Comparison of ENCODE assay signal across 8 cellular contexts in the genomic region with DNA sequence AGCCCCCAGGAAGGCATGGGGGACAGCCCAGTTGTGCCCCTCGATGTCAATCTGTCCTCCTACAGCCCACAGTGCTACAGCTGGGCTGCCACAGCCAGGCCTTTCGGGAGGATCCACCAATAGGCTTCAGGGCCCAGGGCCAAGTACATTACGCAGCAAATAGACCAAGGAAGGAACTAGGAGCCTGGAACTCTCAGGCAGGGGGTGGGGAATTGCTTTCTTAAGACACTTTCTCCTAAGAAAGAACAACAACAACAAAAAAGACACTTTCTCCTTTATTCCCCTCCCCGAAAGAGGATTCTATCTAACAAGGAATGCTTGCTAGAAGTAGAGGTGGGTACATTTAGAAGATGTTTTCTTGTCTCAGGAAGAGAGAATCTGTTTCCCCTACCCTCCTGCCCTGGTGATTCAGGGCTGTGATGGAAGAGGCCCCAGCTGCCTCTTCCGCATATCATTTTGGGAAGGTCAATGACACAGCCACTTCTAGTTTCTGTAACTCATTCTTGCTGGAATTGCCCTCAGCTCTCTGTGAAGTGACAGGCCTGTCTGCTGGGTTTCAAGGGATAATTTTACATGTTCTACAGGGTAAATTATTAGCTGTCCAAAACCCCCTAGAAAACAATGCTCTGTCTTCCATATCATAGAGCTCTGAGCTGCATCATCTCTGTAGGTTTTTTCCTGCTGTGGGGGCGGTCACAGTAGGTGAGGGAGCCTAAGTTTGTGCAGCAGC. TPM values are rescaled to one million over a fixed set of nuclear protein-coding genes. Genes with fewer than 3 reads are reported as not detected.
DNase-seq lines count a peak whose midpoint lies in the region; ATAC-seq and TF ChIP-seq lines count a peak whose summit lies in the region.

No MANE protein-coding gene starts in this region.

- peaks cover 16% of the 10 kb centered on the region for H3K4me1 ChIP-seq in CD4-positive, CD25-positive, alpha-beta regulatory T cell (ENCODE audit: control insufficient read depth, insufficient read depth, low read length, poor library complexity, severe bottlenecking)
- peaks cover 1% of the 10 kb centered on the region for H3K4me1 ChIP-seq in urinary bladder (ENCODE audit: insufficient read depth)

- peaks cover 9% of the 10 kb centered on the region for H3K27me3 Mint-ChIP-seq in CD4-positive, CD25-positive, alpha-beta regulatory T cell

- H3K9me3 Mint-ChIP-seq in CD4-positive, CD25-positive, alpha-beta regulatory T cell = no peaks in the 10 kb centered on the region

- H3K27ac Mint-ChIP-seq in CD4-positive, CD25-positive, alpha-beta regulatory T cell = peak overlapping the region in 2 of 3 donors; percentile 19 to 60

- H3K4me1 Mint-ChIP-seq in CD4-positive, CD25-positive, alpha-beta regulatory T cell = peaks cover 6 to 52% (median 22%) of the 10 kb centered on the region in 4 donors

- no peaks in the 10 kb centered on the region for H3K36me3 ChIP-seq in CD4-positive, CD25-positive, alpha-beta regulatory T cell (ENCODE audit: control insufficient read depth, insufficient read depth, low read length)
- H3K36me3 ChIP-seq in urinary bladder (ENCODE audit: insufficient read depth) = no peaks in the 10 kb centered on the region

- no peaks in the 10 kb centered on the region for H3K36me3 Mint-ChIP-seq in CD4-positive, CD25-positive, alpha-beta regulatory T cell

- H3K4me3 ChIP-seq in CD4-positive, CD25-positive, alpha-beta regulatory T cell (ENCODE audit: low read depth, low read length) = no peak overlapping the region
- H3K4me3 ChIP-seq in dorsolateral prefrontal cortex (peak overlapping the region in 35 of 59 donors; percentile 0 to 40 (median 16)), urinary bladder (ENCODE audit: low read depth, low read length) (no peak overlapping the region)

- 20% methylated on average over 6 of the region's 6 CpGs for WGBS in urinary bladder

- H3K9me3 ChIP-seq in CD4-positive, CD25-positive, alpha-beta regulatory T cell (ENCODE audit: control insufficient read depth in 2 of 2, low read length in 2 of 2) = no peaks in the 10 kb centered on the region

- H3K27ac ChIP-seq in CD4-positive, CD25-positive, alpha-beta regulatory T cell (ENCODE audit: insufficient read depth, low read length, poor library complexity, severe bottlenecking) = peak overlapping the region; percentile 10
- H3K27ac ChIP-seq in dorsolateral prefrontal cortex (peak overlapping the region; percentile 98 to 100 (median 100)), urinary bladder (ENCODE audit: low read depth) (peak overlapping the region; percentile 91)

- no peaks in the 10 kb centered on the region for H3K27me3 ChIP-seq in CD4-positive, CD25-positive, alpha-beta regulatory T cell (ENCODE audit: control insufficient read depth, insufficient read depth, low read length)
- H3K27me3 ChIP-seq in dorsolateral prefrontal cortex = no peaks in the 10 kb centered on the region

- peak in 1 of 56 donors; percentile 13 for TF ChIP-seq CTCF in dorsolateral prefrontal cortex (IDR thresholded peaks at IDR 0.05 in 54 of 56, conservative IDR thresholded peaks at IDR 0.05 in 2 of 56; ENCODE audit: low read depth in 1 of 56, partially characterized antibody in 56 of 56)

- no peak for DNase-seq in CD4-positive, CD25-positive, alpha-beta regulatory T cell
- peak; percentile 70 for DNase-seq in RPMI8226
- DNase-seq in dorsolateral prefrontal cortex = peak in 8 of 10 donors; percentile 51 to 87 (median 74)
- peak; percentile 85 for DNase-seq in mucosa of gallbladder (ENCODE audit: low spot score)
- no peak for DNase-seq in NCI-H2196 (lab: John Stamatoyannopoulos, UW; ENCODE audit: unreplicated experiment)

- H3K4me3 Mint-ChIP-seq in CD4-positive, CD25-positive, alpha-beta regulatory T cell = peak overlapping the region in 2 of 4 donors; percentile 26 to 50

- intact Hi-C loops in dorsolateral prefrontal cortex (cut with DNase I) = no loop called here

- ATAC-seq in CD4-positive, CD25-positive, alpha-beta regulatory T cell (ENCODE audit: low read depth in 2 of 2) = no peak
- peak; percentile 33 for ATAC-seq in GM19351 (IDR thresholded peaks at IDR 0.05; ENCODE audit: unreplicated experiment)
- ATAC-seq in HG03175 (IDR thresholded peaks at IDR 0.05; ENCODE audit: unreplicated experiment) = no peak

RNA-seq across cellular contexts. Expression of a gene that starts 6.0 kb away (rescaled TPM):
- 36,047 TPM for total RNA-seq in CD4-positive, CD25-positive, alpha-beta regulatory T cell
- 1,000 to 10,000 TPM; 2,329 to 3,603 (median 2,794) TPM for polyA plus RNA-seq in CD4-positive, CD25-positive, alpha-beta regulatory T cell
- total RNA-seq in dorsolateral prefrontal cortex (over 10,000 TPM in 119 of 120 experiments, 1,000 to 10,000 TPM in 1; 7,808 to 28,438 (median 16,246) TPM), mucosa of gallbladder (9,267 TPM), urinary bladder (27,753 TPM)
- 141 TPM for polyA plus RNA-seq in urinary bladder

RNA-seq across cellular contexts. Expression of a gene that starts 32.1 kb away (rescaled TPM):
- 59.0 TPM for total RNA-seq in CD4-positive, CD25-positive, alpha-beta regulatory T cell
- 10 to 100 TPM; 24.3 to 31.2 (median 29.0) TPM for polyA plus RNA-seq in CD4-positive, CD25-positive, alpha-beta regulatory T cell
- total RNA-seq in dorsolateral prefrontal cortex (100 to 1,000 TPM in 34 of 120 experiments, 10 to 100 TPM in 86; 71.5 to 120 (median 93.9) TPM), mucosa of gallbladder (90.1 TPM), urinary bladder (43.4 TPM)
- 82.0 TPM for polyA plus RNA-seq in urinary bladder

Comparison
In these comparisons a context has a peak if more than half of its experiments do, and no peak if none do; other contexts are left out.
1. DNase-seq: peak in RPMI8226 (single experiment), dorsolateral prefrontal cortex (8 of 10) and mucosa of gallbladder (single experiment); none in CD4-positive, CD25-positive, alpha-beta regulatory T cell (0 of 3) and NCI-H2196 (single experiment).
2. H3K27ac ChIP-seq: peak in every context shown above with its lines; median percentile 100 in dorsolateral prefrontal cortex; 91 in urinary bladder; 10 in CD4-positive, CD25-positive, alpha-beta regulatory T cell.
3. H3K4me3 ChIP-seq: peak in dorsolateral prefrontal cortex (35 of 59); none in CD4-positive, CD25-positive, alpha-beta regulatory T cell (single experiment) and urinary bladder (single experiment).